ENCODE assay signal across 13 cellular contexts in the genomic region with DNA sequence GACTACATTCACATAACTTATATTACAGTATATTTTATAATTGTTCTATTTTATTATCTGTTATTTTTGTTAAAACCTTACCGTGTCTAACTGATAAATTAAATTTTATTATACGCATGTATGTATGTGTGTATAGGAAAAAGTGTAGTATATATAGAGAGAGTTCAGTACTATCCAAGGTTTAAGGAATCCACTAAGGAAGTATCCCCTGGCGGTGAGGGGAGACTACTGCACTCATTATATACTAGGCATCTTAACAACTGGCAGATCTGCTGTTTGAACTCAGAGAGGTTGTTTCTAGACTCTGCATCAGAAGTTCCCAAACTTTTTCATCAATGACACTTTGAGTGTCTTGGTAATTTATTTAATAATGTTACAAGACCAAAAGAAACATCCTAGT.
DNase-seq lines count a peak whose midpoint lies in the region; ATAC-seq and TF ChIP-seq lines count a peak whose summit lies in the region.
"Had no signal": no experiment of that assay in that cellular context is flagged by ENCODE, and none has a peak within 500 bp of the region (broad histone marks: within the 10 kb centered on the region; RNA-seq: fewer than 3 reads in every experiment).

No MANE protein-coding gene starts in this region.

- TF ChIP-seq CTCF in GM12865 (IDR thresholded peaks at IDR 0.05; ENCODE audit: insufficient read depth, low read depth, low read length, missing control alignments) (peak; percentile 48), RWPE2 (IDR thresholded peaks at IDR 0.05; ENCODE audit: poor library complexity, severe bottlenecking) (peak; percentile 43), GM13976 (IDR thresholded peaks at IDR 0.05; ENCODE audit: borderline replicate concordance, control extremely low read depth, extremely low read depth, insufficient read depth, missing control alignments) (no peak)

- H3K27ac ChIP-seq in RWPE2 (ENCODE audit: poor library complexity, severe bottlenecking), result no peak overlapping the region
- H3K27ac ChIP-seq in iPS DF 6.9 (ENCODE audit: low read length), result no peak overlapping the region
- H3K27ac ChIP-seq: prostate gland had no signal

- no peaks in the 10 kb centered on the region for H3K36me3 ChIP-seq in HAP-1 (replicated peaks)
- no peaks in the 10 kb centered on the region for H3K36me3 ChIP-seq in RWPE2 (ENCODE audit: low read depth)
- H3K36me3 ChIP-seq in iPS DF 6.9 (ENCODE audit: control insufficient read depth, insufficient read depth, low read length), result no peaks in the 10 kb centered on the region
- H3K36me3 ChIP-seq: prostate gland had no signal

- no peaks in the 10 kb centered on the region for H3K4me1 ChIP-seq in HAP-1
- H3K4me1 ChIP-seq in RWPE2 (ENCODE audit: insufficient read depth, poor library complexity, severe bottlenecking), result no peaks in the 10 kb centered on the region
- H3K4me1 ChIP-seq in iPS DF 6.9 (ENCODE audit: control insufficient read depth, insufficient read depth, low read length), result no peaks in the 10 kb centered on the region
- H3K4me1 ChIP-seq: prostate gland had no signal

- in situ Hi-C loops in HAP-1 (cut with MboI; ENCODE audit: low sequenced_read_pairs), result no loop called here
- in situ Hi-C loops in GM13976 (cut with MboI; ENCODE audit: low sequenced_read_pairs, unreplicated experiment), result no loop called here

- H3K9me3 ChIP-seq in HAP-1, result no peaks in the 10 kb centered on the region
- H3K9me3 ChIP-seq in RWPE2 (ENCODE audit: severe bottlenecking), result no peaks in the 10 kb centered on the region
- no peaks in the 10 kb centered on the region for H3K9me3 ChIP-seq in iPS DF 6.9 (ENCODE audit: control insufficient read depth, insufficient read depth, low read length)
- H3K9me3 ChIP-seq: prostate gland had no signal

- H3K4me3 ChIP-seq in GM12865 (ENCODE audit: low read depth, low read length) (no peak overlapping the region), HAP-1 (no peak overlapping the region), RWPE2 (ENCODE audit: severe bottlenecking) (no peak overlapping the region), iPS DF 6.9 (ENCODE audit: low read length) (no peak overlapping the region)
- H3K4me3 ChIP-seq: prostate gland had no signal

- DNase-seq in GM12865 (ENCODE audit: low read depth), result no peak
- peak; percentile 22 to 27 for DNase-seq in HAP-1 (ENCODE audit: low spot score in 2 of 2)
- DNase-seq in RWPE2 (ENCODE audit: low spot score), result no peak
- DNase-seq in iPS DF 6.9 (ENCODE audit: low read depth, low spot score), result peak; percentile 1
- no peak for DNase-seq in NCI-H1092 (lab: John Stamatoyannopoulos, UW)
- DNase-seq in GM13976 (ENCODE audit: low spot score), result no peak
- DNase-seq in NCI-H526 treated with DMSO at 0.1 percent for 48 hours (lab: John Stamatoyannopoulos, UW), result no peak
- DNase-seq in NCI-H774 (lab: John Stamatoyannopoulos, UW), result no peak
- DNase-seq: activated CD4-positive, alpha-beta T cell treated with anti-CD3 and anti-CD28 coated beads for 4 hours; cortex of kidney; IMR-90; Right ventricle myocardium superior had no signal

- peak; percentile 51; the same call in 1 of the 3 replicates for ATAC-seq in RWPE2 (ENCODE audit: low read depth)

- H3K27me3 ChIP-seq in HAP-1 (ENCODE audit: low read depth) (no peaks in the 10 kb centered on the region), RWPE2 (ENCODE audit: insufficient read depth, poor library complexity, severe bottlenecking) (no peaks in the 10 kb centered on the region), iPS DF 6.9 (ENCODE audit: control insufficient read depth, insufficient read depth, low read length) (no peaks in the 10 kb centered on the region)

- WGBS in iPS DF 6.9 (ENCODE audit: insufficient coverage, insufficient read length), result 100% methylated on average over 1 of the region's 3 CpGs

Comparison
In these comparisons a context has a peak if more than half of its experiments do, and no peak if none do; other contexts are left out.
1. DNase-seq: peak in HAP-1 (2 of 2) and iPS DF 6.9 (single experiment); none in GM12865 (single experiment), RWPE2 (single experiment), NCI-H1092 (single experiment), GM13976 (single experiment), NCI-H526 treated with DMSO at 0.1 percent for 48 hours (single experiment) and NCI-H774 (single experiment).